ENCODE assay signal across 8 cellular contexts in genomic region chr5:180353226-180353962, GRCh38. TPM values are rescaled to one million over a fixed set of nuclear protein-coding genes. Genes with fewer than 3 reads are reported as not detected.
DNase-seq lines count a peak whose midpoint lies in the region; ATAC-seq, FAIRE-seq and TF ChIP-seq lines count a peak whose summit lies in the region.

GFPT2 (minus strand) TSS chr5:180353336; CDS start chr5:180353217, 119 bp downstream.

- CTCF ChIA-PET in H1 (lab: Charles Lee; ENCODE audit: partially characterized antibody) = interaction anchor here (1.0 to 2.1 kb wide), 3 partner anchors 16 to 38 kb away, joined by 5 read pairs; no protein-coding TSS in a partner anchor

- no peak within 1 kb of the TSS for H3K27ac Mint-ChIP-seq in memory B cell

- 4% methylated on average over 40 of the region's 78 CpGs; no CpG with 5 or more reads in 1 of the 2 experiments for WGBS in H1 (ENCODE audit: extremely low coverage in 1 of 2, insufficient coverage in 1 of 2, insufficient read length in 1 of 2, insufficient replicate concordance in 2 of 2, low coverage in 1 of 2, low lambda C conversion rate in 2 of 2, missing lambda C conversion rate in 1 of 2), 2 experiments

- H2AK5ac ChIP-seq in H1 (ENCODE audit: low read depth, low read length) = no peak within 1 kb of the TSS

- peak within 1 kb of the TSS; percentile 91 for H2AFZ ChIP-seq in H1 (ENCODE audit: low read length)

- H4K91ac ChIP-seq in H1 (replicated peaks; ENCODE audit: insufficient read length, low read length) = peak within 1 kb of the TSS; percentile 76

- peaks cover 33% of the 10 kb centered on the region for H3K27me3 Mint-ChIP-seq in memory B cell

- POLR2A ChIA-PET in H1 (lab: Charles Lee; ENCODE audit: partially characterized antibody) = interaction anchor here (1.1 to 2.4 kb wide), 4 partner anchors 8 to 142 kb away, joined by 3 to 14 read pairs (median 3); no protein-coding TSS in a partner anchor

- H3K9me3 ChIP-seq in H1 (ENCODE audit: insufficient read depth in 2 of 2, low read depth in 1 of 2, low read length in 1 of 2) = no peaks in the 10 kb centered on the region

- no peak within 1 kb of the TSS for H2BK15ac ChIP-seq in H1 (ENCODE audit: low read length)

- peaks cover 0 to 19% (median 18%) of the 10 kb centered on the region in 4 experiments; a peak in 5 of 7 replicates for H3K27me3 ChIP-seq in H1 (replicated peaks in 1 of 4; ENCODE audit: control insufficient read depth in 3 of 4, extremely low read depth in 1 of 4, insufficient read depth in 3 of 4, low read length in 3 of 4)

- peak within 1 kb of the TSS; percentile 3 to 61 (median 52); a peak in 5 of 7 replicates for H3K9ac ChIP-seq in H1 (replicated peaks in 1 of 4; ENCODE audit: extremely low read depth in 1 of 4, low read depth in 3 of 4, low read length in 3 of 4)

- H3K4me3 Mint-ChIP-seq in memory B cell = peak within 1 kb of the TSS; percentile 72

- H3K36me3 Mint-ChIP-seq in memory B cell = no peaks in the 10 kb centered on the region

- peaks cover 5% of the 10 kb centered on the region for H3K4me1 Mint-ChIP-seq in memory B cell

- no peak for TF ChIP-seq RAD21 in H1 (IDR thresholded peaks at IDR 0.05 in 1 of 2, conservative IDR thresholded peaks at IDR 0.05 in 1 of 2; ENCODE audit: low read depth in 2 of 2, low read length in 2 of 2)

- H3K4me3 ChIP-seq in H1 (ENCODE audit: extremely low read depth in 1 of 4, insufficient read depth in 2 of 4, low read depth in 3 of 4, low read length in 4 of 4) = peak within 1 kb of the TSS; percentile 65 to 97 (median 70)

- peaks cover 0 to 3% (median 0%) of the 10 kb centered on the region in 4 experiments; a peak in 2 of 8 replicates for H3K36me3 ChIP-seq in H1 (ENCODE audit: control insufficient read depth in 2 of 4, insufficient read depth in 4 of 4, low read length in 3 of 4)

- H2BK120ac ChIP-seq in H1 (replicated peaks; ENCODE audit: low read depth, low read length) = no peak within 1 kb of the TSS

- H4K5ac ChIP-seq in H1 (ENCODE audit: insufficient read length, low read depth, low read length) = no peak within 1 kb of the TSS

- peaks cover 14% of the 10 kb centered on the region; the same call in 1 of the 2 replicates for H3K23me2 ChIP-seq in H1 (ENCODE audit: low read depth, low read length)

- H3K18ac ChIP-seq in H1 (ENCODE audit: extremely low read depth, low read length) = peak within 1 kb of the TSS; percentile 71

- no peak for FAIRE-seq in H1 (lab: Jason Lieb, UNC)

- TF ChIP-seq CTCF in GM10266 (IDR thresholded peaks at IDR 0.05; ENCODE audit: control insufficient read depth, insufficient read depth, low read depth, missing control alignments) = no peak
- no peak for TF ChIP-seq CTCF in H1 (IDR thresholded peaks at IDR 0.05; ENCODE audit: control extremely low read depth in 1 of 3, insufficient read depth in 1 of 3, low read depth in 1 of 3, low read length in 3 of 3)

- no peak within 1 kb of the TSS for H2BK20ac ChIP-seq in H1 (ENCODE audit: low read length)

- no peak within 1 kb of the TSS for H3K23ac ChIP-seq in H1 (ENCODE audit: insufficient read length)

- H3K4me2 ChIP-seq in H1 (ENCODE audit: insufficient read depth in 1 of 2, low read depth in 2 of 2, low read length in 2 of 2) = peak within 1 kb of the TSS; percentile 86 to 99

- peaks cover 13% of the 10 kb centered on the region for H3K79me1 ChIP-seq in H1 (ENCODE audit: low read depth, low read length)

- H3K4ac ChIP-seq in H1 (replicated peaks; ENCODE audit: insufficient read length, low read depth, low read length) = no peak within 1 kb of the TSS

- peaks cover 19 to 21% of the 10 kb centered on the region in 2 experiments for H4K20me1 ChIP-seq in H1 (replicated peaks in 1 of 2; ENCODE audit: control insufficient read depth in 1 of 2, insufficient read depth in 2 of 2, low read length in 2 of 2)

- peaks cover 7 to 28% (median 13%) of the 10 kb centered on the region in 4 experiments for H3K4me1 ChIP-seq in H1 (replicated peaks in 1 of 4; ENCODE audit: control insufficient read depth in 3 of 4, insufficient read depth in 4 of 4, low read length in 3 of 4)

- peak within 1 kb of the TSS; percentile 71 for H4K8ac ChIP-seq in H1 (ENCODE audit: extremely low read depth, insufficient read depth, low read length)

- H3K27ac ChIP-seq in H1 (ENCODE audit: low read depth, low read length) = no peak within 1 kb of the TSS

- ATAC-seq in HG02763 (IDR thresholded peaks at IDR 0.05; ENCODE audit: unreplicated experiment) (peak; percentile 61), memory B cell (ENCODE audit: low read depth) (peak; percentile 90)

- H2BK5ac ChIP-seq in H1 (ENCODE audit: low read depth, low read length) = no peak within 1 kb of the TSS; the same call in 1 of the 2 replicates

- H3K79me2 ChIP-seq in H1 (ENCODE audit: control insufficient read depth in 1 of 2, insufficient read depth in 2 of 2, low read length in 2 of 2) = peaks cover 5 to 45% of the 10 kb centered on the region in 2 experiments; a peak in 2 of 4 replicates

- DNase-seq in GM10266 (ENCODE audit: extremely low spot score) (peak; percentile 95), NCI-H446 treated with DMSO at 0.1 percent for 48 hours (lab: John Stamatoyannopoulos, UW) (peak; percentile 9), H1 (ENCODE audit: low read depth in 1 of 2, low spot score in 2 of 2) (peak; percentile 41 to 91), memory B cell (ENCODE audit: low spot score in 2 of 2) (peak; percentile 54 to 70), HT-29 (ENCODE audit: low spot score) (no peak)
- peak; percentile 58 for DNase-seq in activated CD8-positive, alpha-beta memory T cell treated with anti-CD3 and anti-CD28 coated beads, Interleukin-2, amount 50 U/mL, for 1 hour (ENCODE audit: extremely low read depth)
- peak; percentile 35 to 56 (median 55) for DNase-seq in stimulated activated CD4-positive, alpha-beta T cell treated with anti-CD3 and anti-CD28 coated beads, TNF-alpha, amount 100 ng/mL, for 48 hours (ENCODE audit: low read depth in 3 of 3)

- peak within 1 kb of the TSS; percentile 32 for H3K56ac ChIP-seq in H1 (replicated peaks; ENCODE audit: insufficient read length, low read depth, low read length)

- H3K14ac ChIP-seq in H1 (ENCODE audit: insufficient read length) = no peak within 1 kb of the TSS

- peak within 1 kb of the TSS; percentile 63; the same call in 1 of the 2 replicates for H2BK12ac ChIP-seq in H1 (ENCODE audit: low read depth, low read length)

- no peak for TF ChIP-seq EP300 in H1 (IDR thresholded peaks at IDR 0.05; ENCODE audit: borderline replicate concordance in 1 of 2, low read depth in 2 of 2, low read length in 2 of 2)

- H3K9me3 Mint-ChIP-seq in memory B cell = no peaks in the 10 kb centered on the region

- peak in 1 of 2 experiments; percentile 61; a peak in 1 of 3 replicates for TF ChIP-seq POLR2A in H1 (IDR thresholded peaks at IDR 0.05; ENCODE audit: control extremely low read depth in 1 of 2, low read depth in 2 of 2, low read length in 2 of 2)

TF ChIP-seq in H1, 55 proteins besides CTCF, POLR2A, EP300 and RAD21:
- TF ChIP-seq ASH2L (IDR thresholded peaks at IDR 0.05; ENCODE audit: low read length) = peak; percentile 51
- 0 out of 2 replicates have a peak, but pooled peaks have one; percentile 34 for TF ChIP-seq SP1 (IDR thresholded peaks at IDR 0.05; ENCODE audit: low read depth, low read length)
- peak; percentile 22; the same call in 1 of the 2 replicates for TF ChIP-seq TAF1 (IDR thresholded peaks at IDR 0.05; ENCODE audit: low read depth, low read length)
- 0 out of 2 replicates have a peak, but pooled peaks have one; percentile 18 for TF ChIP-seq POLR2AphosphoS5 (IDR thresholded peaks at IDR 0.05; ENCODE audit: low read depth, low read length)
- TF ChIP-seq TEAD4 (IDR thresholded peaks at IDR 0.05; ENCODE audit: low read depth, low read length) = no peak
- peak; percentile 61 for TF ChIP-seq PHF8 (conservative IDR thresholded peaks at IDR 0.05; ENCODE audit: low read depth, low read length)
- TF ChIP-seq TBP (IDR thresholded peaks at IDR 0.05; ENCODE audit: low read depth, low read length) = peak; percentile 82
- TF ChIP-seq KDM5A (IDR thresholded peaks at IDR 0.05; ENCODE audit: low read length) = no peak
- peak; percentile 59; the same call in 1 of the 2 replicates for TF ChIP-seq SP4 (IDR thresholded peaks at IDR 0.05; ENCODE audit: low read length)
- TF ChIP-seq MAX (IDR thresholded peaks at IDR 0.05) = no peak; the same call in 1 of the 2 replicates
- peak; percentile 48 for TF ChIP-seq EZH2 (IDR thresholded peaks at IDR 0.05; ENCODE audit: low read depth, low read length, severe bottlenecking)
- TF ChIP-seq BACH1 (IDR thresholded peaks at IDR 0.05; ENCODE audit: low read length) = peak; percentile 27; the same call in 1 of the 2 replicates
- peak; percentile 80 for TF ChIP-seq KDM4A (IDR thresholded peaks at IDR 0.05; ENCODE audit: low read depth, low read length, severe bottlenecking)
- TF ChIP-seq HDAC2 (IDR thresholded peaks at IDR 0.05; ENCODE audit: borderline replicate concordance in 1 of 2, low read depth in 2 of 2, low read length in 2 of 2) = peak; percentile 15 to 43; a peak in 1 of 4 replicates
TF ChIP-seq in H1: peak in this region for 11.

RNA-seq across cellular contexts. Expression of gene GFPT2, which starts in this region (rescaled TPM):
- total RNA-seq in H1 (2021; fragmentation: NEBNext Ultra II Directional; extraction: Animal tissue kit (Norgen Biotek cat#: 25700)) = 141 and 143 TPM in 2 replicates
- 83.7 and 90.0 TPM in 2 replicates for polyA plus RNA-seq in H1 (2011; rRNA removed)
- 101 TPM for polyA plus RNA-seq in H1 (2011; cell fraction: cytosol; rRNA removed)
- polyA plus RNA-seq in H1 (2011; cell fraction: nucleus; rRNA removed) = 136 TPM
- 78.6 to 104 TPM (median 83.3 TPM) in 4 replicates for polyA plus RNA-seq in H1 (2012, experiment 1 of 2)
- 47.5 TPM for polyA plus RNA-seq in H1 (2012, experiment 2 of 2)
- polyA plus RNA-seq in H1 (2013, experiment 1 of 2) = 73.7 TPM
- polyA plus RNA-seq in H1 (2013, experiment 2 of 2) = 66.5 TPM
- polyA minus RNA-seq in H1 (2011; rRNA and poly(A)+ RNA removed) = 118 and 127 TPM in 2 replicates
- polyA minus RNA-seq in H1 (2011; cell fraction: cytosol; rRNA and poly(A)+ RNA removed) = 56.6 TPM
- 80.8 TPM for polyA minus RNA-seq in H1 (2011; cell fraction: nucleus; rRNA and poly(A)+ RNA removed)
- 0.10 TPM in 1 of 2 replicates, not detected in the other for total RNA-seq in HT-29 (2014; rRNA removed; shearing (Covaris generic))

Comparison
In these comparisons a context has a peak if more than half of its experiments do, and no peak if none do; other contexts are left out.
1. RNA of gene GFPT2 (total RNA-seq): 141 to 143 TPM in H1; 0.10 TPM in HT-29; every median in the first group is over 100 times any median in the second.